ENCODE assay signal across 23 cellular contexts in genomic region chr5:102589661-102590060, GRCh38.
DNase-seq lines count a peak whose midpoint lies in the region; ATAC-seq and TF ChIP-seq lines count a peak whose summit lies in the region.
"Had no signal": no experiment of that assay in that cellular context is flagged by ENCODE, and none has a peak within 500 bp of the region (broad histone marks: within the 10 kb centered on the region; RNA-seq: fewer than 3 reads in every experiment).

No MANE protein-coding gene starts in this region.

- H3K27me3 ChIP-seq in iPS-20b (ENCODE audit: insufficient read depth, low read length), result no peaks in the 10 kb centered on the region
- no peaks in the 10 kb centered on the region for H3K27me3 ChIP-seq in adrenal gland
- H3K27me3 ChIP-seq: testis had no signal

- no peak overlapping the region for H3K9ac ChIP-seq in iPS-20b (ENCODE audit: low read depth, low read length)

- H3K4me3 ChIP-seq in iPS-20b (ENCODE audit: low read length) (peak overlapping the region; percentile 36; the same call in 1 of the 2 replicates), adrenal gland (no peak overlapping the region)
- H3K4me3 ChIP-seq: GM12878, testis had no signal

- WGBS in adrenal gland, 4 donors, result 31 to 42% (median 38%) methylated on average over 2 of the region's 2 CpGs

- H3K9me3 ChIP-seq in iPS-20b (ENCODE audit: insufficient read depth, low read depth, low read length), result peaks cover 9% of the 10 kb centered on the region; the same call in 1 of the 2 replicates
- no peaks in the 10 kb centered on the region for H3K9me3 ChIP-seq in adrenal gland (replicated peaks in 1 of 3)
- H3K9me3 ChIP-seq: testis had no signal

- no peak overlapping the region for H3K27ac ChIP-seq in iPS-20b (ENCODE audit: low read length)
- H3K27ac ChIP-seq in adrenal gland, result no peak overlapping the region
- H3K27ac ChIP-seq: testis had no signal

- H3K36me3 ChIP-seq in iPS-20b (ENCODE audit: insufficient read depth, low read depth, low read length), result no peaks in the 10 kb centered on the region
- H3K36me3 ChIP-seq in adrenal gland (replicated peaks in 1 of 2), result no peaks in the 10 kb centered on the region

- H3K4me1 ChIP-seq in iPS-20b (ENCODE audit: insufficient read depth, low read length), result peaks cover 7% of the 10 kb centered on the region; the same call in 1 of the 2 replicates
- H3K4me1 ChIP-seq in adrenal gland (replicated peaks in 1 of 2), result no peaks in the 10 kb centered on the region
- H3K4me1 ChIP-seq: testis had no signal

- DNase-seq in GM03348 (ENCODE audit: low spot score), result peak; percentile 5
- DNase-seq in M059J (ENCODE audit: low read depth), result peak; percentile 27
- peak; percentile 20 for DNase-seq in epidermal melanocyte (ENCODE audit: insufficient read length, low spot score)
- no peak for DNase-seq in activated CD4-positive, CD25-positive, alpha-beta regulatory T cell treated with anti-CD3 and anti-CD28 coated beads, Interleukin-2, amount 50 U/mL, for 72 hours
- DNase-seq in DMS79 (lab: John Stamatoyannopoulos, UW), result no peak
- DNase-seq in adrenal gland, result no peak
- DNase-seq: activated CD4-positive, alpha-beta T cell treated with anti-CD3 and anti-CD28 coated beads for 4 hours; activated CD8-positive, alpha-beta memory T cell treated with anti-CD3 and anti-CD28 coated beads for 24 hours; activated effector memory CD4-positive, alpha-beta T cell treated with anti-CD3 and anti-CD28 coated beads, Interleukin-2, amount 50 U/mL, for 16 hours; activated naive CD8-positive, alpha-beta T cell treated with anti-CD3 and anti-CD28 coated beads, Interleukin-2, amount 10 ng/mL, durations not matched to agents 7 days and 5 days; C1 segment of cervical spinal cord; COR-L47; hippocampal formation; mesenchymal stem cell; NCI-H1417; NCI-H2081; NCI-H446; stimulated activated CD4-positive, alpha-beta T cell treated with anti-CD3 and anti-CD28 coated beads, Interleukin-15, amount 100 ng/mL, for 24 hours; stimulated activated naive B cell treated with anti-CD40 and anti-IgM and Interleukin-4, amounts not matched to agents 10 μg/mL and 1 μg/mL and 100 μg/mL, for 72 hours; testis had no signal

- TF ChIP-seq POLR2A in adrenal gland (IDR thresholded peaks at IDR 0.05), result no peak

- ATAC-seq in HG02678 (IDR thresholded peaks at IDR 0.05; ENCODE audit: unreplicated experiment), result no peak
- ATAC-seq: GM12878; stimulated activated naive B cell treated with anti-CD40 and anti-IgM and Interleukin-4, amounts not matched to agents 10 μg/mL and 1 μg/mL and 100 μg/mL, for 72 hours had no signal

- no peak for TF ChIP-seq CTCF in adrenal gland (IDR thresholded peaks at IDR 0.05)

- intact Hi-C loops in adrenal gland (cut with DNase I), result loop anchor here in 1 of 2 donors (10.0 kb wide), 2 partner anchors 75 to 555 kb away; no protein-coding TSS in a partner anchor

Comparison
In these comparisons a context has a peak if more than half of its experiments do, and no peak if none do; other contexts are left out.
1. DNase-seq: peak in GM03348 (single experiment), M059J (single experiment) and epidermal melanocyte (single experiment); none in activated CD4-positive, CD25-positive, alpha-beta regulatory T cell treated with anti-CD3 and anti-CD28 coated beads, Interleukin-2, amount 50 U/mL, for 72 hours (single experiment), DMS79 (single experiment) and adrenal gland (0 of 7).